Comparison of ENCODE assay signal across 16 cellular contexts in the genomic region with DNA sequence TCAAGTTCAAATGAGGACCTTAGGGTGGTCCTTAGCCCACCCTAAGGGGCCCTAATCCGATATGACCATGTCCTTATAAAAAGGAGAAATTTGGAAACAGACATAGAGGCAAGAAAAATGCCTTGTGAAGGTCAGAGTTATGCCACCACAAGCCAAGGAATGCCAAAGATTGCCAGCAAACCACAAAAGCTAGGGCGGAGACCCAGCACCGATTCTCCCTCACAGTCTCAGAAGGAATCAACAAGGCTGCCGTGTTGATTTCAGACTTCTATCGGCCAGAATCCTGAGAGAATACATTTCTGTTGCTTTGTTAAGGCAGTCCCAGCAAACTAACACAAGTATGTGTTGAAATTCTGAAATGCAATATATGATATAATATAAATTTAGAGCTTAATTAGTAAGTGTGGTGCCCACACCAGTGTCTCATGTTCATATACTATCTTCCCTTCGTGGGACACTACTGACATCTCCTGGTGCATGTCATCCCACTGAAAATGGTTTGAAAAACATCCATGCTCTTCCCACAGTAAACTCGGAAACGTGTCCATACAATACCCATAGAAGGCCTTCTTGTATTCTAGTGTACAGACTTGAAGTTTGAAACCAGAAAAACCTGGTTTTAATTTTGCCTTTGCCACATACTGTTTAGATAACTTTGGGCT.
A peak's percentile ranks its signal among the peaks of the same experiment; 100 is the strongest.
DNase-seq lines count a peak whose midpoint lies in the region; ATAC-seq and TF ChIP-seq lines count a peak whose summit lies in the region.
"Had no signal": no experiment of that assay in that cellular context is flagged by ENCODE, and none has a peak within 500 bp of the region (broad histone marks: within the 10 kb centered on the region; RNA-seq: fewer than 3 reads in every experiment).

No MANE protein-coding gene starts in this region.

- no peaks in the 10 kb centered on the region for H3K36me3 ChIP-seq in GM23248 (ENCODE audit: low read depth)

- in situ Hi-C loops in GM23248 (cut with MboI), result no loop called here

- CTCF ChIA-PET in AG04449 (lab: Yijun Ruan, JAX), result interaction anchor here (1.5 to 1.8 kb wide), 2 partner anchors 12 to 1315 kb away, joined by 4 to 5 read pairs; no protein-coding TSS in a partner anchor

- no peaks in the 10 kb centered on the region for H3K9me2 ChIP-seq in GM23248 (ENCODE audit: insufficient read depth)

- H3K9ac ChIP-seq in GM23248, result no peak overlapping the region

- no peaks in the 10 kb centered on the region for H3K9me3 ChIP-seq in GM23248 (ENCODE audit: low read depth)

- H3F3A ChIP-seq in GM23248 (ENCODE audit: insufficient read depth), result no peaks in the 10 kb centered on the region

- no peaks in the 10 kb centered on the region for H4K20me1 ChIP-seq in GM23248 (ENCODE audit: insufficient read depth)

- H3K79me2 ChIP-seq in GM23248 (ENCODE audit: insufficient read depth), result no peaks in the 10 kb centered on the region

- no peak for DNase-seq in AG04449 (ENCODE audit: low read depth, low spot score)
- DNase-seq in GM23248, result peak; percentile 38
- peak; percentile 77 for DNase-seq in RPMI7951 (ENCODE audit: low read depth)
- no peak for DNase-seq in foreskin keratinocyte
- DNase-seq in CD1c-positive myeloid dendritic cell (ENCODE audit: extremely low spot score), result no peak
- DNase-seq in NCI-H2196 (lab: John Stamatoyannopoulos, UW; ENCODE audit: unreplicated experiment), result no peak
- DNase-seq: activated CD4-positive, alpha-beta T cell treated with anti-CD3 and anti-CD28 coated beads for 4 hours; activated naive CD8-positive, alpha-beta T cell treated with anti-CD3 and anti-CD28 coated beads for 36 hours; activated T-cell treated with anti-CD3 and anti-CD28 coated beads, Interleukin-2, amount 50 U/mL, for 1 hour; CD4-positive, alpha-beta T cell; central memory CD4-positive, alpha-beta T cell; kidney glomerular epithelial cell; NCI-H1417; NCI-H446 treated with DMSO at 0.1 percent for 48 hours had no signal

- H3K4me3 ChIP-seq in AG04449 (ENCODE audit: low read depth, low read length), result no peak overlapping the region
- no peak overlapping the region for H3K4me3 ChIP-seq in GM23248

- H2AFZ ChIP-seq in GM23248, result no peak overlapping the region

- peaks cover 11% of the 10 kb centered on the region for H3K4me1 ChIP-seq in GM23248 (ENCODE audit: insufficient read depth)
- H3K4me1 ChIP-seq in foreskin keratinocyte, result no peaks in the 10 kb centered on the region

- TF ChIP-seq CTCF in AG04449 (IDR thresholded peaks at IDR 0.05; ENCODE audit: insufficient read depth, low read length, missing control alignments), result peak; percentile 4
- peak; percentile 17 for TF ChIP-seq CTCF in foreskin keratinocyte (conservative IDR thresholded peaks at IDR 0.05)

- POLR2A ChIA-PET in AG04449 (lab: Yijun Ruan, JAX), result interaction anchor here (0.7 kb wide), 1 partner anchor 330 kb away, joined by 3 read pairs; no protein-coding TSS in a partner anchor

- H3K27me3 ChIP-seq in GM23248 (replicated peaks; ENCODE audit: insufficient read depth) (no peaks in the 10 kb centered on the region), foreskin keratinocyte (peaks cover 26% of the 10 kb centered on the region)

- H3K4me2 ChIP-seq in GM23248 (ENCODE audit: unreplicated experiment), result peak overlapping the region; percentile 43

- H3K27ac ChIP-seq in GM23248 (no peak overlapping the region), foreskin keratinocyte (no peak overlapping the region)

- WGBS in GM23248 (ENCODE audit: low coverage in 1 of 2, low lambda C conversion rate in 2 of 2, missing lambda C conversion rate in 2 of 2), 2 experiments, result 64 to 67% methylated on average over 8 of the region's 8 CpGs

- ATAC-seq in foreskin keratinocyte, result no peak
- no peak for ATAC-seq in GM21390 (IDR thresholded peaks at IDR 0.05; ENCODE audit: unreplicated experiment)
- ATAC-seq in GM21825 (IDR thresholded peaks at IDR 0.05; ENCODE audit: unreplicated experiment), result no peak

Comparison
In these comparisons a context has a peak if more than half of its experiments do, and no peak if none do; other contexts are left out.
1. DNase-seq: peak in GM23248 (single experiment) and RPMI7951 (single experiment); none in AG04449 (single experiment), foreskin keratinocyte (0 of 2), CD1c-positive myeloid dendritic cell (single experiment) and NCI-H2196 (single experiment).